In the genomic region with DNA sequence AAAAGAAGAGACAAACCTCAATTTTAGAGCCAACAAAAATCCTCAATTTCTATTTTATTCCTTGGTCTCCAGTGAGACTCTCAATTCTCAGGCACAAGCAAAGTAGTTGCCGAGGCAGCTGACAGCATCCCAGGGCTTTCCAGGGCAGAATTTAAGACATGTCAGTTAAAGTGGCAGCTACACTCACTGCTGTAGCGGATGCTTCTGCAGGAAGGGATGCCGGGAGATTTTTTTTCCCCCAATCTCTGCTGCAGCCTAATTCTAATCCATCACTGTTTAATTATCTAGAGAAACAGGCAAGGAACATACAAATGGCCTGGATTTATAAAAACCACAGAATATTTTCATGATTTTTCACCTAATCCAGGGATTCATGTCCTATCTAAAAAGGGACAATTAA, we compare ENCODE assay signal across 18 cellular contexts. TPM values are rescaled to one million over a fixed set of nuclear protein-coding genes. Genes with fewer than 3 reads are reported as not detected.
DNase-seq lines count a peak whose midpoint lies in the region; ATAC-seq and TF ChIP-seq lines count a peak whose summit lies in the region.
"Had no signal": no experiment of that assay in that cellular context is flagged by ENCODE, and none has a peak within 500 bp of the region (broad histone marks: within the 10 kb centered on the region; RNA-seq: fewer than 3 reads in every experiment).

No MANE protein-coding gene starts in this region.

- H3K27me3 Mint-ChIP-seq in HFFc6 (ENCODE audit: insufficient read depth) (peaks cover 2% of the 10 kb centered on the region; the same call in 1 of the 2 replicates), mesothelial cell of epicardium (ENCODE audit: low read depth) (no peaks in the 10 kb centered on the region)
- H3K27me3 Mint-ChIP-seq: CD4-positive, alpha-beta memory T cell had no signal

- peaks cover 23% of the 10 kb centered on the region for H3K4me1 ChIP-seq in iPS-20b (ENCODE audit: insufficient read depth, low read length)
- H3K4me1 ChIP-seq in smooth muscle cell (ENCODE audit: low read depth) = peaks cover 24% of the 10 kb centered on the region
- no peaks in the 10 kb centered on the region; the same call in 1 of the 2 replicates for H3K4me1 ChIP-seq in HAP-1
- H3K4me1 ChIP-seq: colonic mucosa, psoas muscle had no signal

- H2AFZ ChIP-seq in smooth muscle cell (ENCODE audit: low read depth) = peak overlapping the region; percentile 45

- ATAC-seq in HG03139 (IDR thresholded peaks at IDR 0.05; ENCODE audit: unreplicated experiment) = no peak
- ATAC-seq: activated naive CD4-positive, alpha-beta T cell treated with anti-CD3 and anti-CD28 coated beads, Interleukin-2, amount 50 U/mL, for 72 hours; K562; psoas muscle had no signal

- DNase-seq in HFFc6 = no peak
- DNase-seq in amniotic epithelial cell (ENCODE audit: low read depth) = peak; percentile 72
- DNase-seq in smooth muscle cell (lab: John Stamatoyannopoulos, UW; ENCODE audit: unreplicated experiment) = no peak
- no peak for DNase-seq in HAP-1 (ENCODE audit: low spot score in 2 of 2)
- DNase-seq in mesothelial cell of epicardium (ENCODE audit: low spot score in 2 of 2, unreplicated experiment in 2 of 2) = no peak
- DNase-seq: activated CD4-positive, alpha-beta T cell treated with anti-CD3 and anti-CD28 coated beads for 1 hour; CD4-positive, alpha-beta memory T cell; colonic mucosa; esophagus squamous epithelium; midbrain; NCI-H524 treated with DMSO at 0.1 percent for 48 hours; psoas muscle; stimulated activated CD4-positive, alpha-beta T cell treated with anti-CD3 and anti-CD28 coated beads, Interleukin-2, amount 100 ng/mL, for 48 hours had no signal

- no peaks in the 10 kb centered on the region for H3K79me2 ChIP-seq in smooth muscle cell (ENCODE audit: low read depth)

- H3K4me3 Mint-ChIP-seq in HFFc6 (peak overlapping the region; percentile 65; the same call in 1 of the 2 replicates), mesothelial cell of epicardium (no peak overlapping the region)
- H3K4me3 Mint-ChIP-seq: CD4-positive, alpha-beta memory T cell; T-helper 1 cell treated with Interleukin-12 subunit alpha and Interleukin-12 subunit beta and Interleukin-4 antibody, amounts not matched to agents 30 μg/mL and 1 μg/mL, for 36 hours had no signal

- WGBS in smooth muscle cell (ENCODE audit: low lambda C conversion rate) = 26% methylated on average over 3 of the region's 3 CpGs

- TF ChIP-seq CTCF in HFFc6 (IDR thresholded peaks at IDR 0.05) (no peak), smooth muscle cell (IDR thresholded peaks at IDR 0.05; ENCODE audit: borderline replicate concordance, insufficient read depth, poor library complexity, severe bottlenecking) (no peak), mesothelial cell of epicardium (IDR thresholded peaks at IDR 0.05; ENCODE audit: unreplicated experiment) (no peak)

- no peaks in the 10 kb centered on the region for H3F3A ChIP-seq in smooth muscle cell (ENCODE audit: low read depth)

- H3K9me3 Mint-ChIP-seq in HFFc6 (no peaks in the 10 kb centered on the region), mesothelial cell of epicardium (no peaks in the 10 kb centered on the region)
- H3K9me3 Mint-ChIP-seq: activated naive CD4-positive, alpha-beta T cell treated with anti-CD3 and anti-CD28 coated beads, Interleukin-2, amount 50 U/mL, for 72 hours; CD4-positive, alpha-beta memory T cell; T-helper 1 cell treated with Interleukin-12 subunit alpha and Interleukin-12 subunit beta and Interleukin-4 antibody, amounts not matched to agents 30 μg/mL and 1 μg/mL, for 36 hours had no signal

- no peak overlapping the region for H3K9ac ChIP-seq in iPS-20b (ENCODE audit: low read depth, low read length)
- H3K9ac ChIP-seq in smooth muscle cell (ENCODE audit: low read depth) = no peak overlapping the region

- H3K27ac ChIP-seq in iPS-20b (ENCODE audit: low read length) (no peak overlapping the region), smooth muscle cell (ENCODE audit: low read depth) (peak overlapping the region; percentile 85)
- H3K27ac ChIP-seq: colonic mucosa, esophagus squamous epithelium, psoas muscle had no signal

- H3K27me3 ChIP-seq in iPS-20b (ENCODE audit: insufficient read depth, low read length) (no peaks in the 10 kb centered on the region), smooth muscle cell (ENCODE audit: low read depth) (no peaks in the 10 kb centered on the region), HAP-1 (ENCODE audit: low read depth) (no peaks in the 10 kb centered on the region)
- H3K27me3 ChIP-seq: colonic mucosa, esophagus squamous epithelium had no signal

- in situ Hi-C loops in HAP-1 (cut with MboI; ENCODE audit: low sequenced_read_pairs) = no loop called here

- H3K4me1 Mint-ChIP-seq in HFFc6 (ENCODE audit: low read depth) (peaks cover 67% of the 10 kb centered on the region), mesothelial cell of epicardium (peaks cover 18% of the 10 kb centered on the region)

- H3K27ac Mint-ChIP-seq in HFFc6 = peak overlapping the region; percentile 71
- no peak overlapping the region for H3K27ac Mint-ChIP-seq in mesothelial cell of epicardium
- H3K27ac Mint-ChIP-seq: activated naive CD4-positive, alpha-beta T cell treated with anti-CD3 and anti-CD28 coated beads, Interleukin-2, amount 50 U/mL, for 72 hours; T-helper 1 cell treated with Interleukin-12 subunit alpha and Interleukin-12 subunit beta and Interleukin-4 antibody, amounts not matched to agents 30 μg/mL and 1 μg/mL, for 36 hours had no signal

- no peaks in the 10 kb centered on the region for H3K36me3 Mint-ChIP-seq in HFFc6 (ENCODE audit: low read depth)
- no peaks in the 10 kb centered on the region for H3K36me3 Mint-ChIP-seq in mesothelial cell of epicardium

- H3K9me3 ChIP-seq in iPS-20b (ENCODE audit: insufficient read depth, low read depth, low read length) = no peaks in the 10 kb centered on the region
- no peaks in the 10 kb centered on the region for H3K9me3 ChIP-seq in smooth muscle cell (replicated peaks; ENCODE audit: low read depth)
- H3K9me3 ChIP-seq in HAP-1 = no peaks in the 10 kb centered on the region
- H3K9me3 ChIP-seq: colonic mucosa, esophagus squamous epithelium, psoas muscle had no signal

- no peaks in the 10 kb centered on the region for H4K20me1 ChIP-seq in smooth muscle cell (ENCODE audit: low read depth)

- H3K4me3 ChIP-seq in iPS-20b (ENCODE audit: low read length) = 0 out of 2 replicates have a peak overlapping the region, but pooled peaks have one; percentile 2
- H3K4me3 ChIP-seq in smooth muscle cell = peak overlapping the region; percentile 16
- no peak overlapping the region for H3K4me3 ChIP-seq in HAP-1
- H3K4me3 ChIP-seq: colonic mucosa, esophagus squamous epithelium, K562, psoas muscle had no signal

- H3K4me2 ChIP-seq in smooth muscle cell = peak overlapping the region; percentile 56

- no peaks in the 10 kb centered on the region for H3K36me3 ChIP-seq in iPS-20b (ENCODE audit: insufficient read depth, low read depth, low read length)
- H3K36me3 ChIP-seq in smooth muscle cell (ENCODE audit: low read depth) = no peaks in the 10 kb centered on the region
- no peaks in the 10 kb centered on the region for H3K36me3 ChIP-seq in HAP-1 (replicated peaks)
- H3K36me3 ChIP-seq: colonic mucosa, esophagus squamous epithelium had no signal

RNA-seq across cellular contexts. Expression of gene TTC39B, which starts 57.0 kb away (rescaled TPM):
- 1 to 10 TPM; 4.6 to 6.1 (median 5.8) TPM for total RNA-seq in HFFc6 (2021; fragmentation: NEBNext Ultra II Directional; extraction: Animal tissue kit (Norgen Biotek cat#: 25700))
- total RNA-seq in smooth muscle cell = 12.1 and 13.3 TPM in 2 replicates
- polyA plus RNA-seq in smooth muscle cell = 3.5 and 3.8 TPM in 2 replicates
- 5.2 to 6.0 TPM (median 6.0 TPM) in 3 replicates for total RNA-seq in mesothelial cell of epicardium
